ENCODE assay signal across 14 cellular contexts in genomic region chr12:54374555-54375257, GRCh38. TPM values are rescaled to one million over a fixed set of nuclear protein-coding genes. Genes with fewer than 3 reads are reported as not detected.
A peak's percentile ranks its signal among the peaks of the same experiment; 100 is the strongest.
DNase-seq lines count a peak whose midpoint lies in the region; ATAC-seq, FAIRE-seq and TF ChIP-seq lines count a peak whose summit lies in the region.
"Had no signal": no experiment of that assay in that cellular context is flagged by ENCODE, and none has a peak within 500 bp of the region (broad histone marks: within the 10 kb centered on the region; RNA-seq: fewer than 3 reads in every experiment).

No MANE protein-coding gene starts in this region.

- H3K9me3 ChIP-seq in A549, result no peaks in the 10 kb centered on the region

- H3K27me3 Mint-ChIP-seq in activated T-helper 17 cell treated with anti-CD3 and anti-CD28 coated beads, Interleukin-2, amount 50 U/mL, for 72 hours, result no peaks in the 10 kb centered on the region
- H3K27me3 Mint-ChIP-seq: effector memory CD8-positive, alpha-beta T cell had no signal

- TF ChIP-seq RAD21 in A549 (conservative IDR thresholded peaks at IDR 0.05 in 1 of 2, IDR thresholded peaks at IDR 0.05 in 1 of 2), result no peak

- no peak for TF ChIP-seq EP300 in A549 (IDR thresholded peaks at IDR 0.05)

- peak overlapping the region; percentile 63 for H3K4me2 ChIP-seq in A549

- no peak overlapping the region for H3K4me3 ChIP-seq in A549

- POLR2A ChIA-PET in A549 (lab: Yijun Ruan, JAX), result no interaction called here

- CTCF ChIA-PET in A549 (lab: Yijun Ruan, JAX), result interaction anchor here (0.7 to 2.1 kb wide), 9 partner anchors 8 to 123 kb away, joined by 3 to 12 read pairs (median 4); no protein-coding TSS in a partner anchor

- no peak overlapping the region for H3K4me3 Mint-ChIP-seq in activated T-helper 17 cell treated with anti-CD3 and anti-CD28 coated beads, Interleukin-2, amount 50 U/mL, for 72 hours
- H3K4me3 Mint-ChIP-seq: effector memory CD8-positive, alpha-beta T cell had no signal

- peak overlapping the region; percentile 11 for H3K27ac Mint-ChIP-seq in activated T-helper 17 cell treated with anti-CD3 and anti-CD28 coated beads, Interleukin-2, amount 50 U/mL, for 72 hours

- no peak for TF ChIP-seq POLR2A in A549 (IDR thresholded peaks at IDR 0.05; ENCODE audit: low read length)

- no peak for ATAC-seq in A549
- no peak for ATAC-seq in activated T-helper 17 cell treated with anti-CD3 and anti-CD28 coated beads, Interleukin-2, amount 50 U/mL, for 72 hours (replicated peaks)
- ATAC-seq: effector memory CD8-positive, alpha-beta T cell had no signal

- peaks cover 68% of the 10 kb centered on the region for H3K4me1 ChIP-seq in A549

- no peak for TF ChIP-seq CTCF in A549 (IDR thresholded peaks at IDR 0.05)

- FAIRE-seq in A549 (lab: Jason Lieb, UNC), result no peak

- H3K27ac ChIP-seq in A549, result peak overlapping the region; percentile 50 to 68; a peak in 5 of 6 replicates

- H3K36me3 Mint-ChIP-seq in activated T-helper 17 cell treated with anti-CD3 and anti-CD28 coated beads, Interleukin-2, amount 50 U/mL, for 72 hours (ENCODE audit: low read depth), result no peaks in the 10 kb centered on the region

- H3K9me3 Mint-ChIP-seq in activated T-helper 17 cell treated with anti-CD3 and anti-CD28 coated beads, Interleukin-2, amount 50 U/mL, for 72 hours, result no peaks in the 10 kb centered on the region
- H3K9me3 Mint-ChIP-seq: effector memory CD8-positive, alpha-beta T cell had no signal

- no peak for DNase-seq in A549 (ENCODE audit: low read depth in 1 of 2, low spot score in 1 of 2)
- peak; percentile 76 for DNase-seq in LHCN-M2 (ENCODE audit: low read depth)
- peak; percentile 92 for DNase-seq in myocyte (ENCODE audit: low read depth)
- DNase-seq in activated effector memory CD4-positive, alpha-beta T cell treated with Interleukin-2 at 50 U/mL for 16 hours, result no peak
- DNase-seq in NCI-H187 treated with DMSO at 0.1 percent for 48 hours (lab: John Stamatoyannopoulos, UW), result no peak
- no peak for DNase-seq in NCI-H1436 treated with DMSO at 0.1 percent for 48 hours (lab: John Stamatoyannopoulos, UW)
- no peak for DNase-seq in stimulated activated CD4-positive, alpha-beta T cell treated with anti-CD3 and anti-CD28 coated beads, Interleukin-4, amount 100 ng/mL, for 24 hours
- DNase-seq: AML-193; effector memory CD8-positive, alpha-beta T cell; GOT3; hippocampal formation; Karpas-422; T-helper 9 cell had no signal

- WGBS in A549 (ENCODE audit: missing lambda C conversion rate), result 51% methylated on average over 2 of the region's 2 CpGs

- H3K4me1 Mint-ChIP-seq in activated T-helper 17 cell treated with anti-CD3 and anti-CD28 coated beads, Interleukin-2, amount 50 U/mL, for 72 hours, result peaks cover 4% of the 10 kb centered on the region

TF ChIP-seq in A549, 52 proteins besides CTCF, POLR2A, EP300 and RAD21:
- TF ChIP-seq MAFK (IDR thresholded peaks at IDR 0.05; ENCODE audit: partially characterized antibody) (peak; percentile 80), RCOR1 (IDR thresholded peaks at IDR 0.05; ENCODE audit: low read depth, low read length) (no peak)

RNA-seq across cellular contexts. Expression of gene ZNF385A, which starts 9.8 kb away (rescaled TPM):
- polyA plus RNA-seq in A549 (2011; rRNA removed) (1.8 and 3.0 TPM in 2 replicates), A549 (2017; fragmentation: RNase III; extraction: RNeasy Plus Mini Kit Qiagen cat#74134 plus additional on column Dnase treatment) (10.0 to 14.9 TPM (median 14.1 TPM) in 3 replicates)
- 3.6 and 5.9 TPM in 2 replicates for polyA plus RNA-seq in A549 (2012; cell fraction: cytosol; rRNA removed)
- 3.9 and 4.4 TPM in 2 replicates for polyA plus RNA-seq in A549 (2012; cell fraction: nucleus; rRNA removed)
- polyA minus RNA-seq in A549 (2011; rRNA and poly(A)+ RNA removed), result 9.2 and 9.4 TPM in 2 replicates
- total RNA-seq in LHCN-M2 (2014; rRNA removed) (2.6 and 3.7 TPM in 2 replicates), myocyte (2.3 and 4.1 TPM in 2 replicates)
- polyA plus RNA-seq in LHCN-M2 (2012), result 6.2 TPM
- 1 to 10 TPM in 1 of 2 donors, under 1 TPM in 1; 0.48 to 2.6 TPM for total RNA-seq in activated T-helper 17 cell treated with anti-CD3 and anti-CD28 coated beads, Interleukin-2, amount 50 U/mL, for 72 hours
- 3.6 TPM for polyA plus RNA-seq in myocyte (2012)

RNA-seq across cellular contexts. Expression of gene GPR84, which starts 10.4 kb away (rescaled TPM):
- polyA plus RNA-seq in A549 (2011; rRNA removed) (not detected in 2 replicates), A549 (2017; fragmentation: RNase III; extraction: RNeasy Plus Mini Kit Qiagen cat#74134 plus additional on column Dnase treatment) (0.04 TPM in 1 of 3 replicates, not detected in the others)
- 0.04 TPM in 1 of 2 replicates, not detected in the other for polyA plus RNA-seq in A549 (2012; cell fraction: cytosol; rRNA removed)
- polyA plus RNA-seq in A549 (2012; cell fraction: nucleus; rRNA removed), result 0.15 and 0.18 TPM in 2 replicates
- polyA minus RNA-seq in A549 (2011; rRNA and poly(A)+ RNA removed), result not detected in 2 replicates
- total RNA-seq in LHCN-M2 (2014; rRNA removed) (not detected in 2 replicates), myocyte (not detected in 2 replicates)
- polyA plus RNA-seq in LHCN-M2 (2012), result not detected
- total RNA-seq in activated T-helper 17 cell treated with anti-CD3 and anti-CD28 coated beads, Interleukin-2, amount 50 U/mL, for 72 hours, result 1 to 10 TPM in 1 of 2 donors, under 1 TPM in 1; 0.24 to 2.2 TPM
- polyA plus RNA-seq in myocyte (2012), result not detected

RNA-seq across cellular contexts. Expression of gene ITGA5, which starts 44.4 kb away (rescaled TPM):
- 31.7 and 36.1 TPM in 2 replicates for polyA plus RNA-seq in A549 (2011; rRNA removed)
- polyA plus RNA-seq in A549 (2012; cell fraction: cytosol; rRNA removed), result 16.5 and 22.7 TPM in 2 replicates
- polyA plus RNA-seq in A549 (2012; cell fraction: nucleus; rRNA removed), result 49.4 and 51.0 TPM in 2 replicates
- 21.5 to 30.0 TPM (median 27.2 TPM) in 3 replicates for polyA plus RNA-seq in A549 (2017; fragmentation: RNase III; extraction: RNeasy Plus Mini Kit Qiagen cat#74134 plus additional on column Dnase treatment)
- 57.4 and 67.8 TPM in 2 replicates for polyA minus RNA-seq in A549 (2011; rRNA and poly(A)+ RNA removed)
- total RNA-seq in LHCN-M2 (2014; rRNA removed), result 202 and 242 TPM in 2 replicates
- polyA plus RNA-seq in LHCN-M2 (2012), result 120 TPM
- total RNA-seq in activated T-helper 17 cell treated with anti-CD3 and anti-CD28 coated beads, Interleukin-2, amount 50 U/mL, for 72 hours, result 100 to 1,000 TPM in 1 of 2 donors, 10 to 100 TPM in 1; 29.9 to 211 TPM
- total RNA-seq in myocyte, result 156 and 221 TPM in 2 replicates
- polyA plus RNA-seq in myocyte (2012), result 195 TPM

RNA-seq across cellular contexts. Expression of gene COPZ1, which starts 49.8 kb away (rescaled TPM):
- 590 and 613 TPM in 2 replicates for polyA plus RNA-seq in A549 (2011; rRNA removed)
- polyA plus RNA-seq in A549 (2012; cell fraction: cytosol; rRNA removed), result 171 and 206 TPM in 2 replicates
- polyA plus RNA-seq in A549 (2012; cell fraction: nucleus; rRNA removed), result 62.3 and 114 TPM in 2 replicates
- polyA plus RNA-seq in A549 (2017; fragmentation: RNase III; extraction: RNeasy Plus Mini Kit Qiagen cat#74134 plus additional on column Dnase treatment), result 300 to 339 TPM (median 304 TPM) in 3 replicates
- 178 and 220 TPM in 2 replicates for polyA minus RNA-seq in A549 (2011; rRNA and poly(A)+ RNA removed)
- total RNA-seq in LHCN-M2 (2014; rRNA removed), result 124 and 186 TPM in 2 replicates
- polyA plus RNA-seq in LHCN-M2 (2012), result 318 TPM
- 10 to 100 TPM; 75.4 to 86.8 TPM for total RNA-seq in activated T-helper 17 cell treated with anti-CD3 and anti-CD28 coated beads, Interleukin-2, amount 50 U/mL, for 72 hours
- 228 and 256 TPM in 2 replicates for total RNA-seq in myocyte
- polyA plus RNA-seq in myocyte (2012), result 259 TPM

Comparison
In these comparisons a context has a peak if more than half of its experiments do, and no peak if none do; other contexts are left out.
1. DNase-seq: peak in LHCN-M2 (single experiment) and myocyte (single experiment); none in A549 (0 of 2), activated effector memory CD4-positive, alpha-beta T cell treated with Interleukin-2 at 50 U/mL for 16 hours (single experiment), NCI-H187 treated with DMSO at 0.1 percent for 48 hours (single experiment), NCI-H1436 treated with DMSO at 0.1 percent for 48 hours (single experiment) and stimulated activated CD4-positive, alpha-beta T cell treated with anti-CD3 and anti-CD28 coated beads, Interleukin-4, amount 100 ng/mL, for 24 hours (single experiment).